In the genomic region with DNA sequence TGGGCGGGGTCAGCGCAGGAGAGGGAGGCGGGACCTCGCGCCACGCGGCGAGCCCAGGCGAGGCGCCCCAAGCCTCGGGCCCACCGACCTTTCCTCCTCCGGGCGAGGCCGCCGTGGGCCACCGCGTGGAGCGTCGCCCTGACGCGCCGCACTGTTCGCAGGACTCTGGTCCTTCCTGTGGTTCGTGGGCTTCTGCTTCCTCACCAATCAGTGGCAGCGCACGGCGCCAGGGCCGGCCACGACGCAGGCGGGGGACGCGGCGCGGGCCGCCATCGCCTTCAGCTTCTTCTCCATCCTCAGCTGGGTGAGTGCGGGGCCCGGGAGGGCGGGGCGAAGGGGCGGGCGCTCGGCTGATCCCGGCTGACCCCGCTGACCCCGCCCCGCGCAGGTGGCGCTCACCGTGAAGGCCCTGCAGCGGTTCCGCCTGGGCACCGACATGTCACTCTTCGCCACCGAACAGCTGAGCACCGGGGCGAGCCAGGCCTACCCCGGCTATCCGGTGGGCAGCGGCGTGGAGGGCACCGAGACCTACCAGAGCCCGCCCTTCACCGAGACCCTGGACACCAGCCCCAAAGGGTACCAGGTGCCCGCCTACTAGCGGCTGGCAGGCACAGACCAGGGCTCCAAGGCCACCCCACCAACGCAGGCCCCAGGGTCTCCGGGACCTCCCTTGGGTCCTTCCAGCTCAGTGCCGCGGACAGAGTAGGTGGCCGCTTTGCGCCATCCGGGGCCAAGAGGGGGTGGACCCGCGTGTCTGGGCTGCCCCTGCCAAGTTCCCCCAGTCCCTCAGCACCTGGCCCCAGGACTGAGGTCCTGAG, we compare ENCODE assay signal across 1 cellular context.
TF ChIP-seq lines count a peak whose summit lies in the region.

No MANE protein-coding gene starts in this region.

TF ChIP-seq in K562, 482 proteins besides CTCF, POLR2A, EP300 and RAD21 (continued from another document and continues in another):
- TF ChIP-seq, protein P1, sequence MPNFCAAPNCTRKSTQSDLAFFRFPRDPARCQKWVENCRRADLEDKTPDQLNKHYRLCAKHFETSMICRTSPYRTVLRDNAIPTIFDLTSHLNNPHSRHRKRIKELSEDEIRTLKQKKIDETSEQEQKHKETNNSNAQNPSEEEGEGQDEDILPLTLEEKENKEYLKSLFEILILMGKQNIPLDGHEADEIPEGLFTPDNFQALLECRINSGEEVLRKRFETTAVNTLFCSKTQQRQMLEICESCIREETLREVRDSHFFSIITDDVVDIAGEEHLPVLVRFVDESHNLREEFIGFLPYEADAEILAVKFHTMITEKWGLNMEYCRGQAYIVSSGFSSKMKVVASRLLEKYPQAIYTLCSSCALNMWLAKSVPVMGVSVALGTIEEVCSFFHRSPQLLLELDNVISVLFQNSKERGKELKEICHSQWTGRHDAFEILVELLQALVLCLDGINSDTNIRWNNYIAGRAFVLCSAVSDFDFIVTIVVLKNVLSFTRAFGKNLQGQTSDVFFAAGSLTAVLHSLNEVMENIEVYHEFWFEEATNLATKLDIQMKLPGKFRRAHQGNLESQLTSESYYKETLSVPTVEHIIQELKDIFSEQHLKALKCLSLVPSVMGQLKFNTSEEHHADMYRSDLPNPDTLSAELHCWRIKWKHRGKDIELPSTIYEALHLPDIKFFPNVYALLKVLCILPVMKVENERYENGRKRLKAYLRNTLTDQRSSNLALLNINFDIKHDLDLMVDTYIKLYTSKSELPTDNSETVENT (CRISPR knock-in tag; IDR thresholded peaks at IDR 0.05): peak; percentile 92
- TF ChIP-seq, protein P2, sequence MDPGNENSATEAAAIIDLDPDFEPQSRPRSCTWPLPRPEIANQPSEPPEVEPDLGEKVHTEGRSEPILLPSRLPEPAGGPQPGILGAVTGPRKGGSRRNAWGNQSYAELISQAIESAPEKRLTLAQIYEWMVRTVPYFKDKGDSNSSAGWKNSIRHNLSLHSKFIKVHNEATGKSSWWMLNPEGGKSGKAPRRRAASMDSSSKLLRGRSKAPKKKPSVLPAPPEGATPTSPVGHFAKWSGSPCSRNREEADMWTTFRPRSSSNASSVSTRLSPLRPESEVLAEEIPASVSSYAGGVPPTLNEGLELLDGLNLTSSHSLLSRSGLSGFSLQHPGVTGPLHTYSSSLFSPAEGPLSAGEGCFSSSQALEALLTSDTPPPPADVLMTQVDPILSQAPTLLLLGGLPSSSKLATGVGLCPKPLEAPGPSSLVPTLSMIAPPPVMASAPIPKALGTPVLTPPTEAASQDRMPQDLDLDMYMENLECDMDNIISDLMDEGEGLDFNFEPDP (CRISPR knock-in tag; IDR thresholded peaks at IDR 0.05): no peak
- TF ChIP-seq, protein P3, sequence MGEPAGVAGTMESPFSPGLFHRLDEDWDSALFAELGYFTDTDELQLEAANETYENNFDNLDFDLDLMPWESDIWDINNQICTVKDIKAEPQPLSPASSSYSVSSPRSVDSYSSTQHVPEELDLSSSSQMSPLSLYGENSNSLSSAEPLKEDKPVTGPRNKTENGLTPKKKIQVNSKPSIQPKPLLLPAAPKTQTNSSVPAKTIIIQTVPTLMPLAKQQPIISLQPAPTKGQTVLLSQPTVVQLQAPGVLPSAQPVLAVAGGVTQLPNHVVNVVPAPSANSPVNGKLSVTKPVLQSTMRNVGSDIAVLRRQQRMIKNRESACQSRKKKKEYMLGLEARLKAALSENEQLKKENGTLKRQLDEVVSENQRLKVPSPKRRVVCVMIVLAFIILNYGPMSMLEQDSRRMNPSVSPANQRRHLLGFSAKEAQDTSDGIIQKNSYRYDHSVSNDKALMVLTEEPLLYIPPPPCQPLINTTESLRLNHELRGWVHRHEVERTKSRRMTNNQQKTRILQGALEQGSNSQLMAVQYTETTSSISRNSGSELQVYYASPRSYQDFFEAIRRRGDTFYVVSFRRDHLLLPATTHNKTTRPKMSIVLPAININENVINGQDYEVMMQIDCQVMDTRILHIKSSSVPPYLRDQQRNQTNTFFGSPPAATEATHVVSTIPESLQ (CRISPR knock-in tag; IDR thresholded peaks at IDR 0.05): no peak
- TF ChIP-seq CHD2 (IDR thresholded peaks at IDR 0.05; ENCODE audit: low read depth, low read length) (0 out of 2 replicates have a peak, but pooled peaks have one; percentile 25), PCBP1 (IDR thresholded peaks at IDR 0.05; ENCODE audit: low read depth, low read length, poor library complexity, severe bottlenecking) (no peak), SMAD2 (IDR thresholded peaks at IDR 0.05; ENCODE audit: low read depth, low read length) (no peak), SPI1 (IDR thresholded peaks at IDR 0.05; ENCODE audit: borderline replicate concordance, low read depth, low read length) (no peak), IRF2 (CRISPR knock-in tag; IDR thresholded peaks at IDR 0.05) (0 out of 2 replicates have a peak, but pooled peaks have one; percentile 55), ZNF436 (CRISPR knock-in tag; IDR thresholded peaks at IDR 0.05) (no peak), SMARCA4 (IDR thresholded peaks at IDR 0.05) (no peak), RBM34 (IDR thresholded peaks at IDR 0.05; ENCODE audit: borderline replicate concordance, insufficient read depth, low read length) (no peak), TAF15 (IDR thresholded peaks at IDR 0.05; ENCODE audit: low read depth, low read length) (no peak), FOXK1 (CRISPR knock-in tag; IDR thresholded peaks at IDR 0.05; ENCODE audit: borderline replicate concordance) (no peak), ZNF239 (CRISPR knock-in tag; IDR thresholded peaks at IDR 0.05) (no peak), TFAM (CRISPR knock-in tag; conservative IDR thresholded peaks at IDR 0.05) (no peak), SAFB (IDR thresholded peaks at IDR 0.05; ENCODE audit: borderline replicate concordance, low read depth, low read length) (0 out of 2 replicates have a peak, but pooled peaks have one; percentile 50), ZNF347 (CRISPR knock-in tag; IDR thresholded peaks at IDR 0.05; ENCODE audit: low read depth) (no peak), SUPT5H (IDR thresholded peaks at IDR 0.05) (peak; percentile 63), ZNF224 (CRISPR knock-in tag; IDR thresholded peaks at IDR 0.05) (peak; percentile 76; the same call in 1 of the 2 replicates), ZNF507 (tag; conservative IDR thresholded peaks at IDR 0.05) (no peak), KLF16 (IDR thresholded peaks at IDR 0.05) (no peak), L3MBTL2 (IDR thresholded peaks at IDR 0.05) (peak; percentile 100)
- TF ChIP-seq, protein P4, sequence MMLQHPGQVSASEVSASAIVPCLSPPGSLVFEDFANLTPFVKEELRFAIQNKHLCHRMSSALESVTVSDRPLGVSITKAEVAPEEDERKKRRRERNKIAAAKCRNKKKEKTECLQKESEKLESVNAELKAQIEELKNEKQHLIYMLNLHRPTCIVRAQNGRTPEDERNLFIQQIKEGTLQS (IDR thresholded peaks at IDR 0.05): no peak
- TF ChIP-seq, protein P4 (CRISPR knock-in tag; conservative IDR thresholded peaks at IDR 0.05): no peak
- TF ChIP-seq, protein P5, sequence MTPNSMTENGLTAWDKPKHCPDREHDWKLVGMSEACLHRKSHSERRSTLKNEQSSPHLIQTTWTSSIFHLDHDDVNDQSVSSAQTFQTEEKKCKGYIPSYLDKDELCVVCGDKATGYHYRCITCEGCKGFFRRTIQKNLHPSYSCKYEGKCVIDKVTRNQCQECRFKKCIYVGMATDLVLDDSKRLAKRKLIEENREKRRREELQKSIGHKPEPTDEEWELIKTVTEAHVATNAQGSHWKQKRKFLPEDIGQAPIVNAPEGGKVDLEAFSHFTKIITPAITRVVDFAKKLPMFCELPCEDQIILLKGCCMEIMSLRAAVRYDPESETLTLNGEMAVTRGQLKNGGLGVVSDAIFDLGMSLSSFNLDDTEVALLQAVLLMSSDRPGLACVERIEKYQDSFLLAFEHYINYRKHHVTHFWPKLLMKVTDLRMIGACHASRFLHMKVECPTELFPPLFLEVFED (CRISPR knock-in tag; conservative IDR thresholded peaks at IDR 0.05): no peak
- TF ChIP-seq, protein P6, sequence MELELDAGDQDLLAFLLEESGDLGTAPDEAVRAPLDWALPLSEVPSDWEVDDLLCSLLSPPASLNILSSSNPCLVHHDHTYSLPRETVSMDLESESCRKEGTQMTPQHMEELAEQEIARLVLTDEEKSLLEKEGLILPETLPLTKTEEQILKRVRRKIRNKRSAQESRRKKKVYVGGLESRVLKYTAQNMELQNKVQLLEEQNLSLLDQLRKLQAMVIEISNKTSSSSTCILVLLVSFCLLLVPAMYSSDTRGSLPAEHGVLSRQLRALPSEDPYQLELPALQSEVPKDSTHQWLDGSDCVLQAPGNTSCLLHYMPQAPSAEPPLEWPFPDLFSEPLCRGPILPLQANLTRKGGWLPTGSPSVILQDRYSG (tag; conservative IDR thresholded peaks at IDR 0.05; ENCODE audit: low read depth): peak; percentile 72; the same call in 1 of the 2 replicates
- TF ChIP-seq, protein P7, sequence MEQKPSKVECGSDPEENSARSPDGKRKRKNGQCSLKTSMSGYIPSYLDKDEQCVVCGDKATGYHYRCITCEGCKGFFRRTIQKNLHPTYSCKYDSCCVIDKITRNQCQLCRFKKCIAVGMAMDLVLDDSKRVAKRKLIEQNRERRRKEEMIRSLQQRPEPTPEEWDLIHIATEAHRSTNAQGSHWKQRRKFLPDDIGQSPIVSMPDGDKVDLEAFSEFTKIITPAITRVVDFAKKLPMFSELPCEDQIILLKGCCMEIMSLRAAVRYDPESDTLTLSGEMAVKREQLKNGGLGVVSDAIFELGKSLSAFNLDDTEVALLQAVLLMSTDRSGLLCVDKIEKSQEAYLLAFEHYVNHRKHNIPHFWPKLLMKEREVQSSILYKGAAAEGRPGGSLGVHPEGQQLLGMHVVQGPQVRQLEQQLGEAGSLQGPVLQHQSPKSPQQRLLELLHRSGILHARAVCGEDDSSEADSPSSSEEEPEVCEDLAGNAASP (IDR thresholded peaks at IDR 0.05): no peak
- TF ChIP-seq, protein P8, sequence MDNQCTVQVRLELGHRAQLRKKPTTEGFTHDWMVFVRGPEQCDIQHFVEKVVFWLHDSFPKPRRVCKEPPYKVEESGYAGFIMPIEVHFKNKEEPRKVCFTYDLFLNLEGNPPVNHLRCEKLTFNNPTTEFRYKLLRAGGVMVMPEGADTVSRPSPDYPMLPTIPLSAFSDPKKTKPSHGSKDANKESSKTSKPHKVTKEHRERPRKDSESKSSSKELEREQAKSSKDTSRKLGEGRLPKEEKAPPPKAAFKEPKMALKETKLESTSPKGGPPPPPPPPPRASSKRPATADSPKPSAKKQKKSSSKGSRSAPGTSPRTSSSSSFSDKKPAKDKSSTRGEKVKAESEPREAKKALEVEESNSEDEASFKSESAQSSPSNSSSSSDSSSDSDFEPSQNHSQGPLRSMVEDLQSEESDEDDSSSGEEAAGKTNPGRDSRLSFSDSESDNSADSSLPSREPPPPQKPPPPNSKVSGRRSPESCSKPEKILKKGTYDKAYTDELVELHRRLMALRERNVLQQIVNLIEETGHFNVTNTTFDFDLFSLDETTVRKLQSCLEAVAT (IDR thresholded peaks at IDR 0.05): no peak
- TF ChIP-seq, protein P9, sequence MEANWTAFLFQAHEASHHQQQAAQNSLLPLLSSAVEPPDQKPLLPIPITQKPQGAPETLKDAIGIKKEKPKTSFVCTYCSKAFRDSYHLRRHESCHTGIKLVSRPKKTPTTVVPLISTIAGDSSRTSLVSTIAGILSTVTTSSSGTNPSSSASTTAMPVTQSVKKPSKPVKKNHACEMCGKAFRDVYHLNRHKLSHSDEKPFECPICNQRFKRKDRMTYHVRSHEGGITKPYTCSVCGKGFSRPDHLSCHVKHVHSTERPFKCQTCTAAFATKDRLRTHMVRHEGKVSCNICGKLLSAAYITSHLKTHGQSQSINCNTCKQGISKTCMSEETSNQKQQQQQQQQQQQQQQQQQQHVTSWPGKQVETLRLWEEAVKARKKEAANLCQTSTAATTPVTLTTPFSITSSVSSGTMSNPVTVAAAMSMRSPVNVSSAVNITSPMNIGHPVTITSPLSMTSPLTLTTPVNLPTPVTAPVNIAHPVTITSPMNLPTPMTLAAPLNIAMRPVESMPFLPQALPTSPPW (CRISPR knock-in tag; IDR thresholded peaks at IDR 0.05): peak; percentile 59; the same call in 1 of the 2 replicates
- TF ChIP-seq, protein P10, sequence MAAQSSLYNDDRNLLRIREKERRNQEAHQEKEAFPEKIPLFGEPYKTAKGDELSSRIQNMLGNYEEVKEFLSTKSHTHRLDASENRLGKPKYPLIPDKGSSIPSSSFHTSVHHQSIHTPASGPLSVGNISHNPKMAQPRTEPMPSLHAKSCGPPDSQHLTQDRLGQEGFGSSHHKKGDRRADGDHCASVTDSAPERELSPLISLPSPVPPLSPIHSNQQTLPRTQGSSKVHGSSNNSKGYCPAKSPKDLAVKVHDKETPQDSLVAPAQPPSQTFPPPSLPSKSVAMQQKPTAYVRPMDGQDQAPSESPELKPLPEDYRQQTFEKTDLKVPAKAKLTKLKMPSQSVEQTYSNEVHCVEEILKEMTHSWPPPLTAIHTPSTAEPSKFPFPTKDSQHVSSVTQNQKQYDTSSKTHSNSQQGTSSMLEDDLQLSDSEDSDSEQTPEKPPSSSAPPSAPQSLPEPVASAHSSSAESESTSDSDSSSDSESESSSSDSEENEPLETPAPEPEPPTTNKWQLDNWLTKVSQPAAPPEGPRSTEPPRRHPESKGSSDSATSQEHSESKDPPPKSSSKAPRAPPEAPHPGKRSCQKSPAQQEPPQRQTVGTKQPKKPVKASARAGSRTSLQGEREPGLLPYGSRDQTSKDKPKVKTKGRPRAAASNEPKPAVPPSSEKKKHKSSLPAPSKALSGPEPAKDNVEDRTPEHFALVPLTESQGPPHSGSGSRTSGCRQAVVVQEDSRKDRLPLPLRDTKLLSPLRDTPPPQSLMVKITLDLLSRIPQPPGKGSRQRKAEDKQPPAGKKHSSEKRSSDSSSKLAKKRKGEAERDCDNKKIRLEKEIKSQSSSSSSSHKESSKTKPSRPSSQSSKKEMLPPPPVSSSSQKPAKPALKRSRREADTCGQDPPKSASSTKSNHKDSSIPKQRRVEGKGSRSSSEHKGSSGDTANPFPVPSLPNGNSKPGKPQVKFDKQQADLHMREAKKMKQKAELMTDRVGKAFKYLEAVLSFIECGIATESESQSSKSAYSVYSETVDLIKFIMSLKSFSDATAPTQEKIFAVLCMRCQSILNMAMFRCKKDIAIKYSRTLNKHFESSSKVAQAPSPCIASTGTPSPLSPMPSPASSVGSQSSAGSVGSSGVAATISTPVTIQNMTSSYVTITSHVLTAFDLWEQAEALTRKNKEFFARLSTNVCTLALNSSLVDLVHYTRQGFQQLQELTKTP (IDR thresholded peaks at IDR 0.05; ENCODE audit: low read depth in 1 of 2, partially characterized antibody in 2 of 2): no peak
